14 cellular contexts compared by ENCODE assay signal in the genomic region with DNA sequence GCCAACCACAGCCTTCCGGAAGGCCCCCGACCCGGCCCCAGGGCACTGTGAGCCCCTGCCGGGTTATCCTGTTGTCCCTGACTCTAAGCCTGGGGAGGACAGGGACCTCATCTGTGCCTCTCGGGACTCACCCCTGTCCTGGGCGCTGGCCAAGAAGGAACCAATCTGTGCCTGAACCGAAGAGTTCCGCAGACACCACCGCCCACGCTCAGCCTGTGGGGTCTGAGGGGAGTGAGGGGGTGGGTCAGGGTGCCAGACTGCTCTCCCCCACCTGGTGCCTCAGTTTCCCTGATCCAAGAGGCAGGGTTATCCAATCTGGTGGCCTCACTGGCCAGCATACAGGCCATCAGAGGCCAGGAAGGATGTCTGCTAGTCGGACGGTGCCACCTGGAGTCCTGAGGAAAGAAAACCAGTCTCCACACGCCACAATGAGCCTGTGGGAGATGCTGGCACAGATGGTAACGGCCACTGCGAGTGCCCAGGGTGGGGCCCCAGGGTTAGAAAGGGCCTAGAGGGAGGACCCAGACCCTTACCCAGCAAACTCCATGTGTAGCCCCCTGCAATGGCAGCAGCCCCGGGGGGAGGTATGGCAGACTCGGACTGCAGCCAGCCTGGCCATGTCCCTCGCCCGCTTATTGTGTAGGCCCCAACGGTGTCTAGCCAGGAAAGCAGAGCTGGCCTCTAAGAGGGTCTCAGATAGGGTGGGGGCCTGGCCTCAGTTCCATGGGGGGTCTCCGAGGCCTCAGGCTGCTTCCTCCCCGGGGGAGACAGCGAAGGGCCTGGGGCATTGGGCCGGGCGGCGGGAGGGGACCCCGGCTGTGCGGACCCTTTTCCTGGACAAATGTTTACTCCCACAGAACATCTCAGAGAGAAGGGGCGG. TPM values are rescaled to one million over a fixed set of nuclear protein-coding genes. Genes with fewer than 3 reads are reported as not detected.
A peak's percentile ranks its signal among the peaks of the same experiment; 100 is the strongest.
DNase-seq lines count a peak whose midpoint lies in the region; TF ChIP-seq lines count a peak whose summit lies in the region.
"Had no signal": no experiment of that assay in that cellular context is flagged by ENCODE, and none has a peak within 500 bp of the region (broad histone marks: within the 10 kb centered on the region; RNA-seq: fewer than 3 reads in every experiment).

No MANE protein-coding gene starts in this region.

- H3K4me3 Mint-ChIP-seq in Caco-2 (ENCODE audit: unreplicated experiment), result no peak overlapping the region
- H3K4me3 Mint-ChIP-seq in osteocyte (ENCODE audit: unreplicated experiment), result no peak overlapping the region
- H3K4me3 Mint-ChIP-seq: endodermal cell; natural killer cell treated with Interleukin-12 subunit alpha and Interleukin-12 subunit beta and Interleukin-15 and Interleukin-18, amount 100 ng/mL, for 72 hours had no signal

- peaks cover 12% of the 10 kb centered on the region for H3K9me3 Mint-ChIP-seq in Caco-2 (ENCODE audit: unreplicated experiment)
- H3K9me3 Mint-ChIP-seq in osteocyte (ENCODE audit: unreplicated experiment), result no peaks in the 10 kb centered on the region
- H3K9me3 Mint-ChIP-seq: activated T-helper 2 cell treated with anti-CD3 and anti-CD28 coated beads, Interferon-gamma antibody, Interleukin-2, Interleukin-4, amounts not matched to agents 10 μg/mL and 5 μg/mL and 100 μg/mL, durations not matched to agents 14 hours and 24 hours and 36 hours; natural killer cell treated with Interleukin-12 subunit alpha and Interleukin-12 subunit beta and Interleukin-15 and Interleukin-18, amount 100 ng/mL, for 72 hours had no signal

- intact Hi-C loops in Caco-2 (cut with micrococcal nuclease; ENCODE audit: unreplicated experiment), result loop anchor here (2.0 kb wide), 1 partner anchor 266 kb away; no protein-coding TSS in a partner anchor
- intact Hi-C loops in testis (cut with DNase I; ENCODE audit: low total_unique reads), result no loop called here

- H3K27me3 Mint-ChIP-seq in Caco-2 (ENCODE audit: insufficient read depth, unreplicated experiment) (no peaks in the 10 kb centered on the region), osteocyte (ENCODE audit: unreplicated experiment) (peaks cover 2% of the 10 kb centered on the region)

- H3K36me3 Mint-ChIP-seq in Caco-2 (ENCODE audit: insufficient read depth, unreplicated experiment) (peaks cover 13% of the 10 kb centered on the region), osteocyte (ENCODE audit: unreplicated experiment) (no peaks in the 10 kb centered on the region)
- H3K36me3 Mint-ChIP-seq: natural killer cell treated with Interleukin-12 subunit alpha and Interleukin-12 subunit beta and Interleukin-15 and Interleukin-18, amount 100 ng/mL, for 72 hours had no signal

- in situ Hi-C loops in T47D (cut with HindIII; ENCODE audit: low pct_unique_long_range_greater_than_20kb, low sequenced_read_pairs), result no loop called here

- POLR2A ChIA-PET in Caco-2 (lab: Charles Lee), result no interaction called here

- H3K36me3 ChIP-seq in Caco-2 (ENCODE audit: control insufficient read depth, insufficient read depth, low read length), result no peaks in the 10 kb centered on the region
- no peaks in the 10 kb centered on the region for H3K36me3 ChIP-seq in H7 (replicated peaks; ENCODE audit: control insufficient read depth, insufficient read depth, low read length)
- no peaks in the 10 kb centered on the region for H3K36me3 ChIP-seq in testis (ENCODE audit: low read depth, missing control alignments)
- H3K36me3 ChIP-seq: suprapubic skin had no signal

- no TSS peak for BruUV-seq in Caco-2 (replicated peaks; lab: Mats Ljungman, UMichigan)

- no peak overlapping the region for H3K27ac ChIP-seq in testis
- H3K27ac ChIP-seq: suprapubic skin had no signal

- H3K4me1 Mint-ChIP-seq in Caco-2 (ENCODE audit: low read depth, unreplicated experiment), result no peaks in the 10 kb centered on the region
- H3K4me1 Mint-ChIP-seq in osteocyte (ENCODE audit: unreplicated experiment), result peaks cover 10% of the 10 kb centered on the region
- H3K4me1 Mint-ChIP-seq: endodermal cell had no signal

- 72 to 89% methylated on average over 6 to 29 of the region's 29 CpGs for WGBS in testis, 2 donors

- no peak for DNase-seq in Caco-2
- peak; percentile 64 for DNase-seq in H7
- DNase-seq in T47D (ENCODE audit: low read depth in 1 of 2, low spot score in 1 of 2), result peak; percentile 31 to 45
- DNase-seq in osteocyte (ENCODE audit: extremely low spot score, unreplicated experiment), result no peak
- no peak for DNase-seq in activated effector memory CD4-positive, alpha-beta T cell treated with anti-CD3 and anti-CD28 coated beads, Interleukin-2, amount 50 U/mL, for 16 hours
- DNase-seq in NCI-H526 (lab: John Stamatoyannopoulos, UW), result no peak
- DNase-seq in testis, result no peak
- DNase-seq: endodermal cell, KBM-7, NCI-H2029 had no signal

- H3K27ac Mint-ChIP-seq in Caco-2 (ENCODE audit: unreplicated experiment), result no peak overlapping the region
- no peak overlapping the region for H3K27ac Mint-ChIP-seq in osteocyte (ENCODE audit: unreplicated experiment)
- H3K27ac Mint-ChIP-seq: activated T-helper 2 cell treated with anti-CD3 and anti-CD28 coated beads, Interferon-gamma antibody, Interleukin-2, Interleukin-4, amounts not matched to agents 10 μg/mL and 5 μg/mL and 100 μg/mL, durations not matched to agents 14 hours and 24 hours and 36 hours; endodermal cell; natural killer cell treated with Interleukin-12 subunit alpha and Interleukin-12 subunit beta and Interleukin-15 and Interleukin-18, amount 100 ng/mL, for 72 hours had no signal

- CTCF ChIA-PET in Caco-2 (lab: Charles Lee), result interaction anchor here (0.6 to 1.0 kb wide), 4 partner anchors 86 to 266 kb away, joined by 3 to 4 read pairs (median 4); no protein-coding TSS in a partner anchor

- 0 out of 2 replicates have a peak, but pooled peaks cover 5% of the 10 kb centered on the region for H3K9me3 ChIP-seq in Caco-2
- H3K9me3 ChIP-seq in testis, result no peaks in the 10 kb centered on the region
- H3K9me3 ChIP-seq: suprapubic skin had no signal

- H3K4me1 ChIP-seq in Caco-2 (no peaks in the 10 kb centered on the region), testis (peaks cover 25% of the 10 kb centered on the region)

- H3K4me3 ChIP-seq in Caco-2 (ENCODE audit: low read depth, low read length) (no peak overlapping the region), H7 (ENCODE audit: insufficient read depth, low read depth, low read length) (no peak overlapping the region), testis (no peak overlapping the region)
- H3K4me3 ChIP-seq: smooth muscle cell, suprapubic skin had no signal

- no peak for TF ChIP-seq POLR2A in testis (IDR thresholded peaks at IDR 0.05)

- no peaks in the 10 kb centered on the region for H3K27me3 ChIP-seq in Caco-2 (replicated peaks; ENCODE audit: control insufficient read depth, insufficient read depth, low read length)
- no peaks in the 10 kb centered on the region for H3K27me3 ChIP-seq in H7 (ENCODE audit: control insufficient read depth, insufficient read depth, low read length)
- no peaks in the 10 kb centered on the region for H3K27me3 ChIP-seq in testis
- H3K27me3 ChIP-seq: suprapubic skin had no signal

- TF ChIP-seq CTCF in Caco-2 (IDR thresholded peaks at IDR 0.05; ENCODE audit: insufficient read depth in 1 of 2, low read depth in 1 of 2, low read length in 1 of 2, severe bottlenecking in 1 of 2, unreplicated experiment in 1 of 2) (peak; percentile 8 to 32), osteocyte (IDR thresholded peaks at IDR 0.05) (peak; percentile 41), testis (IDR thresholded peaks at IDR 0.05) (no peak)

RNA-seq across cellular contexts. Expression of a gene that starts 0.8 kb away (rescaled TPM):
- total RNA-seq in Caco-2 (2022) (0.88 and 2.8 TPM in 2 replicates), osteocyte (2.6 and 4.4 TPM in 2 replicates), testis (10 to 100 TPM in 1 of 2 donors, 1 to 10 TPM in 1; 8.1 to 13.1 TPM)
- total RNA-seq in H7 (2014; rRNA removed; shearing (Covaris generic)), result not detected in 2 replicates
- polyA plus RNA-seq in testis (ENCODE audit: insufficient read depth, low read depth, low replicate concordance), result 16.1 TPM
- total RNA-seq: endodermal cell had no signal

RNA-seq across cellular contexts. Expression of a gene that starts 27.0 kb away (rescaled TPM):
- total RNA-seq in Caco-2 (2022) (not detected in 2 replicates), osteocyte (not detected in 2 replicates), testis (under 1 TPM in 1 of 2 donors, not detected in 1; 0.06 TPM)
- total RNA-seq in H7 (2014; rRNA removed; shearing (Covaris generic)), result not detected in 2 replicates
- polyA plus RNA-seq in testis (ENCODE audit: insufficient read depth, low read depth, low replicate concordance), result not detected
- total RNA-seq: endodermal cell; natural killer cell treated with Interleukin-12 subunit alpha and Interleukin-12 subunit beta and Interleukin-15 and Interleukin-18, amount 100 ng/mL, for 72 hours; smooth muscle cell; suprapubic skin had no signal
- polyA plus RNA-seq: smooth muscle cell had no signal

RNA-seq across cellular contexts. Expression of a gene that starts 28.5 kb away (rescaled TPM):
- 7.8 and 15.0 TPM in 2 replicates for total RNA-seq in Caco-2 (2022)
- 75.9 and 91.1 TPM in 2 replicates for total RNA-seq in H7 (2014; rRNA removed; shearing (Covaris generic))
- 28.0 and 29.2 TPM in 2 replicates for total RNA-seq in osteocyte
- total RNA-seq in testis, result 100 to 1,000 TPM in 1 of 2 donors, 10 to 100 TPM in 1; 92.1 to 109 TPM
- polyA plus RNA-seq in testis (ENCODE audit: insufficient read depth, low read depth, low replicate concordance), result 50.0 TPM

Comparison
In these comparisons a context has a peak if more than half of its experiments do, and no peak if none do; other contexts are left out.
1. DNase-seq: peak in H7 (single experiment) and T47D (2 of 2); none in Caco-2 (0 of 2), osteocyte (single experiment), activated effector memory CD4-positive, alpha-beta T cell treated with anti-CD3 and anti-CD28 coated beads, Interleukin-2, amount 50 U/mL, for 16 hours (single experiment), NCI-H526 (0 of 2) and testis (single experiment).
2. CTCF ChIP-seq: peak in Caco-2 (2 of 2) and osteocyte (single experiment); none in testis (0 of 3).